ENCODE assay signal across 8 cellular contexts in genomic region chr21:28655471-28655870, GRCh38.
"Had no signal": no experiment of that assay in that cellular context is flagged by ENCODE, and none has a peak within 500 bp of the region (broad histone marks: within the 10 kb centered on the region; RNA-seq: fewer than 3 reads in every experiment).

No MANE protein-coding gene starts in this region.

- H3K9ac ChIP-seq: GM23248 had no signal

- H3K9me3 Mint-ChIP-seq: HFFc6 had no signal

- H3K4me3 ChIP-seq: GM23248, HAP-1 had no signal

- DNase-seq: GM23248, GOT3, H7, HFFc6, IMR-90 had no signal

- H3K4me3 Mint-ChIP-seq: HFFc6 had no signal

- H3K36me3 ChIP-seq: HAP-1 had no signal

- H3K4me1 ChIP-seq: HAP-1 had no signal

- H3K27ac Mint-ChIP-seq: HFFc6 had no signal

- H3K27ac ChIP-seq: GM23248 had no signal

- H2AFZ ChIP-seq: GM23248 had no signal

- ATAC-seq: HCT116 had no signal

- FAIRE-seq: HTR-8/SVneo had no signal

- H3K9me3 ChIP-seq: HAP-1 had no signal
